In genomic region chr3:112314618-112315017, GRCh38 we compare ENCODE assay signal across 1 cellular context.
TF ChIP-seq lines count a peak whose summit lies in the region.

No MANE protein-coding gene starts in this region.

TF ChIP-seq in WTC11, 78 proteins besides CTCF, POLR2A, EP300 and RAD21 (continued from another document):
- TF ChIP-seq AFF4 (CRISPR knock-in tag; IDR thresholded peaks at IDR 0.05; ENCODE audit: borderline replicate concordance) (no peak), ETV6 (CRISPR knock-in tag; IDR thresholded peaks at IDR 0.05) (peak; percentile 65; the same call in 1 of the 2 replicates)
